In genomic region chr9:128473104-128473503, GRCh38 we compare ENCODE assay signal across 24 cellular contexts.
"Had no signal": no experiment of that assay in that cellular context is flagged by ENCODE, and none has a peak within 500 bp of the region (broad histone marks: within the 10 kb centered on the region; RNA-seq: fewer than 3 reads in every experiment).

No MANE protein-coding gene starts in this region.

- H3K9me3 ChIP-seq: gastrocnemius medialis, left lung, right lobe of liver, testis, uterus had no signal

- H3K4me3 ChIP-seq: gastrocnemius medialis, left lung, lung, neural progenitor cell, right lobe of liver, testis, uterus had no signal

- H3K27ac Mint-ChIP-seq: activated B cell treated with CpG ODN at 0.5 μM for 24 hours; activated CD4-positive, alpha-beta T cell treated with anti-CD3 and anti-CD28 coated beads for 36 hours; activated naive CD4-positive, alpha-beta T cell treated with anti-CD3 and anti-CD28 coated beads for 36 hours; neural progenitor cell had no signal

- H2AFZ ChIP-seq: neural progenitor cell had no signal

- H3K4me3 Mint-ChIP-seq: activated B cell treated with CpG ODN at 0.5 μM for 24 hours; activated CD4-positive, alpha-beta T cell treated with anti-CD3 and anti-CD28 coated beads for 36 hours; activated naive CD4-positive, alpha-beta T cell treated with anti-CD3 and anti-CD28 coated beads for 36 hours; activated T-cell treated with anti-CD3 and anti-CD28 coated beads, Interleukin-2, amount 50 U/mL, for 4 hours; naive thymus-derived CD4-positive, alpha-beta T cell; neural progenitor cell had no signal

- H3K4me2 ChIP-seq: neural progenitor cell had no signal

- H3K4me1 Mint-ChIP-seq: activated B cell treated with CpG ODN at 0.5 μM for 24 hours, neural progenitor cell had no signal

- H3K27me3 ChIP-seq: gastrocnemius medialis, left lung, neural progenitor cell, right lobe of liver, testis, uterus had no signal

- ATAC-seq: activated CD4-positive, alpha-beta T cell treated with anti-CD3 and anti-CD28 coated beads for 36 hours; activated T-cell treated with anti-CD3 and anti-CD28 coated beads, Interleukin-2, amount 50 U/mL, for 4 hours; gastrocnemius medialis; left lung; naive thymus-derived CD4-positive, alpha-beta T cell; right lobe of liver had no signal

- H3K27me3 Mint-ChIP-seq: activated B cell treated with CpG ODN at 0.5 μM for 24 hours; activated CD4-positive, alpha-beta T cell treated with anti-CD3 and anti-CD28 coated beads for 36 hours; naive thymus-derived CD4-positive, alpha-beta T cell had no signal

- H3K4me1 ChIP-seq: gastrocnemius medialis, left lung, neural progenitor cell, right lobe of liver, testis, uterus had no signal

- DNase-seq: activated B cell treated with CpG ODN at 0.5 μM for 24 hours; activated CD4-positive, alpha-beta T cell treated with anti-CD3 and anti-CD28 coated beads for 36 hours; activated CD4-positive, alpha-beta T cell treated with anti-CD3 and anti-CD28 coated beads, Interleukin-2, amount 50 U/mL, for 48 hours; activated CD8-positive, alpha-beta memory T cell treated with anti-CD3 and anti-CD28 coated beads, Interleukin-2, amount 50 U/mL, for 48 hours; activated naive CD4-positive, alpha-beta T cell treated with anti-CD3 and anti-CD28 coated beads for 36 hours; activated T-cell treated with anti-CD3 and anti-CD28 coated beads, Interleukin-2, amount 50 U/mL, for 4 hours; amygdala; dermis blood vessel endothelial cell; effector CD8-positive, alpha-beta T cell; gastrocnemius medialis; hippocampal formation; kidney glomerular epithelial cell; left lung; naive thymus-derived CD4-positive, alpha-beta T cell; right lobe of liver; small intestine; stimulated activated CD4-positive, alpha-beta T cell treated with anti-CD3 and anti-CD28 coated beads, Interleukin-2, amount 100 ng/mL, for 24 hours; stimulated activated naive CD4-positive, alpha-beta T cell; testis; trophoblast cell; uterus had no signal

- H3K9me3 Mint-ChIP-seq: activated B cell treated with CpG ODN at 0.5 μM for 24 hours; activated naive CD4-positive, alpha-beta T cell treated with anti-CD3 and anti-CD28 coated beads for 36 hours; activated T-cell treated with anti-CD3 and anti-CD28 coated beads, Interleukin-2, amount 50 U/mL, for 4 hours; naive thymus-derived CD4-positive, alpha-beta T cell; neural progenitor cell had no signal

- H3K36me3 ChIP-seq: neural progenitor cell, uterus had no signal

- FAIRE-seq: bronchial epithelial cell, small intestine had no signal

- H3K27ac ChIP-seq: gastrocnemius medialis, left lung, neural progenitor cell, right lobe of liver, testis, uterus had no signal

- H3K9ac ChIP-seq: neural progenitor cell had no signal
